ENCODE assay signal across 34 cellular contexts in the genomic region with DNA sequence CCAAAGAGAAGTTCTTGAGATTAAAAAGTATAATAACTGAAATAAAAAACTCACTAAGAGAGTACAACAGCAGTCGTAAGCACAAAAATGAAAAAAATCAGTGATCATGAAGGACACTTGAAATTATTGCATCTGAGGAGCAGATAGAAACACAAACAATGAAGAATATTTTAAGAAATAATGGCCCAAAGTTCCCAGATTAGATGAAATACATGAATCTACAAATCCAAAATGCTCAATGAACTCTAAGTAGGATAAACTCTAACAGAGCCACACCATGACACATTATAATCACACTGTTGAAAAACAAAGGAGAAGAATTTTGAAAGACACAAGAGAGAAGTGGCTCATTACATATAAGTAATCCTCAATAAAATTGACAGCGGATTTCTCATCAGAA.
"Had no signal": no experiment of that assay in that cellular context is flagged by ENCODE, and none has a peak within 500 bp of the region (broad histone marks: within the 10 kb centered on the region; RNA-seq: fewer than 3 reads in every experiment).

No MANE protein-coding gene starts in this region.

- H3K9me3 ChIP-seq: body of pancreas had no signal

- H3K27me3 ChIP-seq: adrenal gland, ascending aorta, body of pancreas, brain microvascular endothelial cell, breast epithelium, cardiac muscle cell had no signal

- DNase-seq: activated effector memory CD4-positive, alpha-beta T cell treated with anti-CD3 and anti-CD28 coated beads, Interleukin-2, amount 50 U/mL, for 16 hours; activated effector memory CD4-positive, alpha-beta T cell treated with Interleukin-2 at 50 U/mL for 16 hours; activated gamma-delta T cell; activated gamma-delta T cell treated with Interleukin-2 at 50 U/mL for 16 hours; activated naive CD4-positive, alpha-beta T cell; activated naive CD4-positive, alpha-beta T cell treated with anti-CD3 and anti-CD28 coated beads for 36 hours; activated naive CD4-positive, alpha-beta T cell treated with anti-CD3 and anti-CD28 coated beads, Interleukin-2, amount 10 ng/mL, durations not matched to agents 7 days and 5 days; activated naive CD4-positive, alpha-beta T cell treated with anti-CD3 and anti-CD28 coated beads, Interleukin-2, amount 50 U/mL, for 16 hours; activated naive CD4-positive, alpha-beta T cell treated with Interleukin-2 at 50 U/mL for 16 hours; activated naive CD8-positive, alpha-beta T cell treated with anti-CD3 and anti-CD28 coated beads for 36 hours; activated naive CD8-positive, alpha-beta T cell treated with anti-CD3 and anti-CD28 coated beads, Interleukin-2, amount 10 ng/mL, durations not matched to agents 7 days and 5 days; activated naive CD8-positive, alpha-beta T cell treated with anti-CD3 and anti-CD28 coated beads, Interleukin-2, amount 50 U/mL, for 24 hours; activated T-cell treated with anti-CD3 and anti-CD28 coated beads, Interleukin-2, amount 50 U/mL, for 1 hour; activated T-cell treated with anti-CD3 and anti-CD28 coated beads, Interleukin-2, amount 50 U/mL, for 24 hours; activated T-cell treated with anti-CD3 and anti-CD28 coated beads, Interleukin-2, amount 50 U/mL, for 4 hours; activated T-cell treated with anti-CD3 and anti-CD28 coated beads, Interleukin-2, amount 50 U/mL, for 48 hours; activated T-cell treated with anti-CD3 and anti-CD28 coated beads, Interleukin-2, amount 50 U/mL, for 72 hours; adrenal gland; amniotic stem cell; amygdala; anterior cingulate cortex; aorta; body of pancreas; brain microvascular endothelial cell; caudate nucleus; central memory CD4-positive, alpha-beta T cell; cerebellar nuclear complex had no signal

- ATAC-seq: activated naive CD4-positive, alpha-beta T cell treated with anti-CD3 and anti-CD28 coated beads, Interleukin-2, amount 50 U/mL, for 72 hours; activated naive CD8-positive, alpha-beta T cell treated with anti-CD3 and anti-CD28 coated beads, Interleukin-2, amount 50 U/mL, for 24 hours; activated T-cell treated with anti-CD3 and anti-CD28 coated beads, Interleukin-2, amount 50 U/mL, for 4 hours; activated T-cell treated with anti-CD3 and anti-CD28 coated beads, Interleukin-2, amount 50 U/mL, for 72 hours; activated T-helper 17 cell treated with anti-CD3 and anti-CD28 coated beads, Interleukin-2, amount 50 U/mL, for 72 hours; body of pancreas had no signal

- H3K4me3 ChIP-seq: adrenal gland, ascending aorta, body of pancreas, breast epithelium, cardiac muscle cell had no signal

- FAIRE-seq: astrocyte, bronchial epithelial cell had no signal

- H3K27ac ChIP-seq: adrenal gland, ascending aorta, body of pancreas, brain microvascular endothelial cell, breast epithelium, cardiac muscle cell had no signal

- H3K36me3 ChIP-seq: adrenal gland, ascending aorta, brain microvascular endothelial cell, breast epithelium, cardiac muscle cell had no signal

- H3K4me1 ChIP-seq: adrenal gland, ascending aorta, body of pancreas, breast epithelium had no signal
